In the genomic region with DNA sequence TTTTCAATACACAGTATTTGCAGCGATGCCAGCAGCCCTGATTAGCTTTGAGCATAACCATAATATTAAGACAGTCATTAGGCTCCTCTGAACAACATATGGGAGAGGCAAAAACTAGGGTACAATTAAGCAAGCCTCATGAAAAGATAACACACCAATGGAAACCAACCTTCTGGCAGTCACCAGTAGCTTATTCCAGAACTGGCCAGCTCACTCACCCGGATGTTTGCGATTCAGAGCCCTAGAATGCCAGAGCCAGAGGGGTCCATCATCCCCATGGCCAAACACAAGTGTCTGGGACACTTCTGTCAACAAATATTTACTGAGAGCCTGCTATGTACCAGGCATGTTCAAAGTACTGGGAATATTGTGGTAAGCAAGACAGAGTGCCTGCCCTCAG, we compare ENCODE assay signal across 28 cellular contexts.
"Had no signal": no experiment of that assay in that cellular context is flagged by ENCODE, and none has a peak within 500 bp of the region (broad histone marks: within the 10 kb centered on the region; RNA-seq: fewer than 3 reads in every experiment).

No MANE protein-coding gene starts in this region.

- H3K36me3 ChIP-seq: breast epithelium, pancreas, prostate gland, tibial nerve had no signal

- H3K9me3 ChIP-seq: breast epithelium, esophagus muscularis mucosa, left ventricle myocardium inferior, pancreas, prostate gland, stomach, suprapubic skin, tibial nerve had no signal

- H3K27ac ChIP-seq: esophagus muscularis mucosa, foreskin keratinocyte, prostate gland, stomach, suprapubic skin, tibial nerve had no signal

- ATAC-seq: activated naive CD8-positive, alpha-beta T cell treated with anti-CD3 and anti-CD28 coated beads, Interleukin-2, amount 50 U/mL, for 24 hours; activated T-helper 17 cell treated with anti-CD3 and anti-CD28 coated beads, Interleukin-2, amount 50 U/mL, for 72 hours; foreskin keratinocyte; pancreas; stimulated activated naive B cell treated with anti-CD40 and anti-IgM and Interleukin-4, amounts not matched to agents 10 μg/mL and 1 μg/mL and 100 μg/mL, for 72 hours; T-helper 17 cell had no signal

- DNase-seq: activated CD4-positive, alpha-beta memory T cell treated with anti-CD3 and anti-CD28 coated beads for 36 hours; activated CD4-positive, alpha-beta T cell treated with anti-CD3 and anti-CD28 coated beads, Interleukin-2, amount 10 ng/mL, durations not matched to agents 24 days and 14 days; activated CD4-positive, CD25-positive, alpha-beta regulatory T cell treated with anti-CD3 and anti-CD28 coated beads, Interleukin-2, amount 50 U/mL, for 72 hours; activated CD8-positive, alpha-beta memory T cell treated with anti-CD3 and anti-CD28 coated beads, Interleukin-2, amount 50 U/mL, for 4 hours; activated gamma-delta T cell treated with Interleukin-2 at 50 U/mL for 16 hours; activated naive CD8-positive, alpha-beta T cell treated with anti-CD3 and anti-CD28 coated beads, Interleukin-2, amount 50 U/mL, for 24 hours; activated T-cell treated with anti-CD3 and anti-CD28 coated beads, Interleukin-2, amount 50 U/mL, for 24 hours; amygdala; central memory CD4-positive, alpha-beta T cell; endodermal cell; foreskin keratinocyte; left ventricle myocardium inferior; naive B cell; pancreas; stimulated activated CD4-positive, alpha-beta T cell treated with anti-CD3 and anti-CD28 coated beads, Interleukin-15, amount 100 ng/mL, for 24 hours; stimulated activated CD4-positive, alpha-beta T cell treated with anti-CD3 and anti-CD28 coated beads, Interleukin-2, amount 100 ng/mL, for 24 hours; stimulated activated naive B cell treated with anti-CD40 and anti-IgM and Interleukin-4, amounts not matched to agents 10 μg/mL and 1 μg/mL and 100 μg/mL, for 72 hours; stomach; T-helper 17 cell; T1000 had no signal

- FAIRE-seq: islet of Langerhans, pancreas, urothelium cell line had no signal

- H3K4me3 ChIP-seq: breast epithelium, esophagus muscularis mucosa, left ventricle myocardium inferior, pancreas, prostate gland, stomach, suprapubic skin, tibial nerve had no signal

- H3K27me3 ChIP-seq: breast epithelium, esophagus muscularis mucosa, foreskin keratinocyte, pancreas, stomach, suprapubic skin, tibial nerve had no signal

- H3K4me1 ChIP-seq: breast epithelium, prostate gland had no signal
